ENCODE assay signal across 9 cellular contexts in the genomic region with DNA sequence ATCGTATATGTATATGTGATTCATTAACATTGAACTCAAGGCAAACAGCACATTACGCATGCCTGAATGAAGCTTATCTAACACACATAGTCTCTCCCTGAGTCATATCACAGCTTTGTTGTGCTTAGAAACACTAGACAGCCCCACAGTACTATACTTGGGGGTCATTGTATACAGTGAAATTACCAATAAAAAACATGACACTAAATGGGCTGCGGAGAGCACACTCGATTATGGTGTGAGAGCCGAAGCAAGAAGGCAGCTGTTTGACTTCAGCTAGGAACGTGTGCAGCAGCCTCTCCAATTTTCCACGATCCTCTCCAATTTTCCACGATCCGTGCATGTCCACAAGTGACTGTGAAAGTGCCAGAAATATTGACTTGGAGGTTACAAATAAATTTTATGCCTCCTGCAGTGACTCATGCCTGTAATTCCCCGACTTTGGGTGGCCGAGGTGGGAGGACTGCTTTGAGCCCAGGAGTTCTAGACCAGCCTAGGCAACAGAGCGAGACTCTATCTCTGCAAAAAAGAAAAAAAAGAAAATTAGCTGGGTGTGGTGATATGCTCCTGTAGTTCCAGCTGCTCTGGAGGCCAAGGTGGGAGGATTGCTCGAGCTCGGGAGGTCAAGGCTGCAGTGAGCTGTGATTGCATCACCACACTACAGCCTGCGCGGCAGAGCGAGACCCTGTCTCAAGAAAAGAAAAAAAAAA.
DNase-seq lines count a peak whose midpoint lies in the region; ATAC-seq and TF ChIP-seq lines count a peak whose summit lies in the region.
"Had no signal": no experiment of that assay in that cellular context is flagged by ENCODE, and none has a peak within 500 bp of the region (broad histone marks: within the 10 kb centered on the region; RNA-seq: fewer than 3 reads in every experiment).

No MANE protein-coding gene starts in this region.

- H3K4me3 ChIP-seq in sigmoid colon = no peak overlapping the region
- H3K4me3 ChIP-seq in HAP-1 = no peak overlapping the region

- H3K27me3 ChIP-seq in sigmoid colon = no peaks in the 10 kb centered on the region
- H3K27me3 ChIP-seq in HAP-1 (ENCODE audit: low read depth) = no peaks in the 10 kb centered on the region

- no peak for TF ChIP-seq CTCF in WTC11 (IDR thresholded peaks at IDR 0.05)
- no peak for TF ChIP-seq CTCF in sigmoid colon (IDR thresholded peaks at IDR 0.05)

- H3K27ac ChIP-seq in sigmoid colon = peak overlapping the region; percentile 78 to 86 (median 81)

- TF ChIP-seq POLR2A in sigmoid colon (IDR thresholded peaks at IDR 0.05) = no peak

- ATAC-seq in WTC11 (no peak), left cardiac atrium (peak; percentile 47 to 78), HG02678 (IDR thresholded peaks at IDR 0.05; ENCODE audit: unreplicated experiment) (no peak)
- ATAC-seq in effector memory CD8-positive, alpha-beta T cell (replicated peaks) = no peak

- no peaks in the 10 kb centered on the region for H3K9me3 Mint-ChIP-seq in WTC11
- H3K9me3 Mint-ChIP-seq in effector memory CD8-positive, alpha-beta T cell = no peaks in the 10 kb centered on the region
- no peaks in the 10 kb centered on the region for H3K9me3 Mint-ChIP-seq in activated T-helper 1 cell treated with anti-CD3 and anti-CD28 coated beads, Interleukin-12 subunit alpha, Interleukin-12 subunit beta, Interleukin-2, Interleukin-4 antibody, amounts not matched to agents 30 ng/mL and 10 ng/mL and 1 ng/mL, durations not matched to agents 14 hours and 24 hours and 36 hours
- H3K9me3 Mint-ChIP-seq: activated T-cell treated with anti-CD3 and anti-CD28 coated beads, Interleukin-2, amount 50 U/mL, for 24 hours had no signal

- TF ChIP-seq EP300 in sigmoid colon (IDR thresholded peaks at IDR 0.05) = no peak

- H3K4me1 Mint-ChIP-seq in WTC11 = peaks cover 78% of the 10 kb centered on the region
- H3K4me1 Mint-ChIP-seq in effector memory CD8-positive, alpha-beta T cell (ENCODE audit: low read depth in 2 of 2) = no peaks in the 10 kb centered on the region
- no peaks in the 10 kb centered on the region for H3K4me1 Mint-ChIP-seq in activated T-helper 1 cell treated with anti-CD3 and anti-CD28 coated beads, Interleukin-12 subunit alpha, Interleukin-12 subunit beta, Interleukin-2, Interleukin-4 antibody, amounts not matched to agents 30 ng/mL and 10 ng/mL and 1 ng/mL, durations not matched to agents 14 hours and 24 hours and 36 hours (ENCODE audit: low read depth)

- POLR2A ChIA-PET in WTC11 (lab: Charles Lee) = no interaction called here

- WGBS in sigmoid colon, 2 donors = 20 to 57% methylated on average over 17 of the region's 17 CpGs

- H3K4me3 Mint-ChIP-seq in WTC11 = no peak overlapping the region
- H3K4me3 Mint-ChIP-seq in effector memory CD8-positive, alpha-beta T cell = no peak overlapping the region
- no peak overlapping the region for H3K4me3 Mint-ChIP-seq in activated T-helper 1 cell treated with anti-CD3 and anti-CD28 coated beads, Interleukin-12 subunit alpha, Interleukin-12 subunit beta, Interleukin-2, Interleukin-4 antibody, amounts not matched to agents 30 ng/mL and 10 ng/mL and 1 ng/mL, durations not matched to agents 14 hours and 24 hours and 36 hours
- H3K4me3 Mint-ChIP-seq: activated T-cell treated with anti-CD3 and anti-CD28 coated beads, Interleukin-2, amount 50 U/mL, for 24 hours had no signal

- in situ Hi-C loops in HAP-1 (cut with MboI; ENCODE audit: low sequenced_read_pairs) = no loop called here

- DNase-seq in H4 (ENCODE audit: low spot score) (peak; percentile 76), WTC11 (ENCODE audit: low spot score) (no peak), left cardiac atrium (no peak), sigmoid colon (peak; percentile 82), HAP-1 (ENCODE audit: low spot score in 2 of 2) (no peak)
- no peak for DNase-seq in effector memory CD8-positive, alpha-beta T cell
- no peak for DNase-seq in activated T-helper 1 cell treated with anti-CD3 and anti-CD28 coated beads, Interleukin-12 subunit alpha, Interleukin-12 subunit beta, Interleukin-2, Interleukin-4 antibody, amounts not matched to agents 30 ng/mL and 10 ng/mL and 1 ng/mL, durations not matched to agents 14 hours and 24 hours and 36 hours (ENCODE audit: low spot score)
- DNase-seq: activated T-cell treated with anti-CD3 and anti-CD28 coated beads, Interleukin-2, amount 50 U/mL, for 24 hours had no signal

- H3K27me3 Mint-ChIP-seq in WTC11 (ENCODE audit: low read depth) = no peaks in the 10 kb centered on the region
- H3K27me3 Mint-ChIP-seq in effector memory CD8-positive, alpha-beta T cell = peaks cover 25 to 27% of the 10 kb centered on the region in 2 donors
- H3K27me3 Mint-ChIP-seq in activated T-helper 1 cell treated with anti-CD3 and anti-CD28 coated beads, Interleukin-12 subunit alpha, Interleukin-12 subunit beta, Interleukin-2, Interleukin-4 antibody, amounts not matched to agents 30 ng/mL and 10 ng/mL and 1 ng/mL, durations not matched to agents 14 hours and 24 hours and 36 hours (ENCODE audit: insufficient read depth) = peaks cover 11% of the 10 kb centered on the region

- intact Hi-C loops in left cardiac atrium (cut with DNase I) (no loop called here), sigmoid colon (cut with DNase I) (loop anchor here (5.0 kb wide), 2 partner anchors 83 to 103 kb away; partner anchors contain the start of gene DAPK1)
- intact Hi-C loops in activated T-helper 1 cell treated with anti-CD3 and anti-CD28 coated beads, Interleukin-12 subunit alpha, Interleukin-12 subunit beta, Interleukin-2, Interleukin-4 antibody, amounts not matched to agents 30 ng/mL and 10 ng/mL and 1 ng/mL, durations not matched to agents 14 hours and 24 hours and 36 hours (cut with micrococcal nuclease) = no loop called here

- peaks cover 4% of the 10 kb centered on the region for H3K36me3 Mint-ChIP-seq in WTC11
- H3K36me3 Mint-ChIP-seq in effector memory CD8-positive, alpha-beta T cell (ENCODE audit: insufficient read depth) = no peaks in the 10 kb centered on the region
- no peaks in the 10 kb centered on the region for H3K36me3 Mint-ChIP-seq in activated T-helper 1 cell treated with anti-CD3 and anti-CD28 coated beads, Interleukin-12 subunit alpha, Interleukin-12 subunit beta, Interleukin-2, Interleukin-4 antibody, amounts not matched to agents 30 ng/mL and 10 ng/mL and 1 ng/mL, durations not matched to agents 14 hours and 24 hours and 36 hours (ENCODE audit: low read depth)

- H3K36me3 ChIP-seq in sigmoid colon (peaks cover 0 to 4% (median 2%) of the 10 kb centered on the region in 4 donors), HAP-1 (replicated peaks) (0 out of 2 replicates have a peak, but pooled peaks cover under 1% of the 10 kb centered on the region)

- H3K27ac Mint-ChIP-seq in WTC11 = peak overlapping the region; percentile 78
- H3K27ac Mint-ChIP-seq in effector memory CD8-positive, alpha-beta T cell = no peak overlapping the region
- no peak overlapping the region for H3K27ac Mint-ChIP-seq in activated T-helper 1 cell treated with anti-CD3 and anti-CD28 coated beads, Interleukin-12 subunit alpha, Interleukin-12 subunit beta, Interleukin-2, Interleukin-4 antibody, amounts not matched to agents 30 ng/mL and 10 ng/mL and 1 ng/mL, durations not matched to agents 14 hours and 24 hours and 36 hours
- H3K27ac Mint-ChIP-seq: activated T-cell treated with anti-CD3 and anti-CD28 coated beads, Interleukin-2, amount 50 U/mL, for 24 hours had no signal

- no peaks in the 10 kb centered on the region for H3K9me3 ChIP-seq in sigmoid colon
- no peaks in the 10 kb centered on the region for H3K9me3 ChIP-seq in HAP-1

- CTCF ChIA-PET in WTC11 (lab: Charles Lee) = interaction anchor here (1.8 kb wide), 1 partner anchor 63 kb away, joined by 6 read pairs; no protein-coding TSS in a partner anchor

- peaks cover 0 to 95% (median 94%) of the 10 kb centered on the region in 4 donors for H3K4me1 ChIP-seq in sigmoid colon
- H3K4me1 ChIP-seq in HAP-1 = peaks cover 17% of the 10 kb centered on the region

TF ChIP-seq in WTC11, 78 proteins besides CTCF, POLR2A, EP300 and RAD21 (continues in another document):
- TF ChIP-seq MXD4 (CRISPR knock-in tag; IDR thresholded peaks at IDR 0.05; ENCODE audit: borderline replicate concordance) (no peak), TEAD4 (CRISPR knock-in tag; IDR thresholded peaks at IDR 0.05) (no peak), FOXP1 (CRISPR knock-in tag; IDR thresholded peaks at IDR 0.05; ENCODE audit: borderline replicate concordance) (no peak), ZNF219 (CRISPR knock-in tag; IDR thresholded peaks at IDR 0.05; ENCODE audit: borderline replicate concordance) (no peak), SMAD3 (CRISPR knock-in tag; IDR thresholded peaks at IDR 0.05; ENCODE audit: borderline replicate concordance) (no peak), ZNF232 (CRISPR knock-in tag; IDR thresholded peaks at IDR 0.05) (no peak), HMGXB4 (CRISPR knock-in tag; IDR thresholded peaks at IDR 0.05) (no peak), ELF4 (CRISPR knock-in tag; IDR thresholded peaks at IDR 0.05; ENCODE audit: low read depth) (no peak), NR1H2 (CRISPR knock-in tag; IDR thresholded peaks at IDR 0.05) (no peak)
- TF ChIP-seq, protein P1, sequence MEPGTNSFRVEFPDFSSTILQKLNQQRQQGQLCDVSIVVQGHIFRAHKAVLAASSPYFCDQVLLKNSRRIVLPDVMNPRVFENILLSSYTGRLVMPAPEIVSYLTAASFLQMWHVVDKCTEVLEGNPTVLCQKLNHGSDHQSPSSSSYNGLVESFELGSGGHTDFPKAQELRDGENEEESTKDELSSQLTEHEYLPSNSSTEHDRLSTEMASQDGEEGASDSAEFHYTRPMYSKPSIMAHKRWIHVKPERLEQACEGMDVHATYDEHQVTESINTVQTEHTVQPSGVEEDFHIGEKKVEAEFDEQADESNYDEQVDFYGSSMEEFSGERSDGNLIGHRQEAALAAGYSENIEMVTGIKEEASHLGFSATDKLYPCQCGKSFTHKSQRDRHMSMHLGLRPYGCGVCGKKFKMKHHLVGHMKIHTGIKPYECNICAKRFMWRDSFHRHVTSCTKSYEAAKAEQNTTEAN (CRISPR knock-in tag; IDR thresholded peaks at IDR 0.05) = no peak

Comparison
In these comparisons a context has a peak if more than half of its experiments do, and no peak if none do; other contexts are left out.
1. DNase-seq: peak in H4 (single experiment) and sigmoid colon (single experiment); none in WTC11 (single experiment), left cardiac atrium (single experiment), effector memory CD8-positive, alpha-beta T cell (0 of 3), activated T-helper 1 cell treated with anti-CD3 and anti-CD28 coated beads, Interleukin-12 subunit alpha, Interleukin-12 subunit beta, Interleukin-2, Interleukin-4 antibody, amounts not matched to agents 30 ng/mL and 10 ng/mL and 1 ng/mL, durations not matched to agents 14 hours and 24 hours and 36 hours (single experiment) and HAP-1 (0 of 2).
2. ATAC-seq: peak in left cardiac atrium (2 of 2); none in WTC11 (single experiment), effector memory CD8-positive, alpha-beta T cell (single experiment) and HG02678 (single experiment).